Comparison of ENCODE assay signal across 14 cellular contexts in genomic region chr1:212485218-212485609, GRCh38. TPM values are rescaled to one million over a fixed set of nuclear protein-coding genes. Genes with fewer than 3 reads are reported as not detected.
DNase-seq lines count a peak whose midpoint lies in the region; TF ChIP-seq lines count a peak whose summit lies in the region.
"Had no signal": no experiment of that assay in that cellular context is flagged by ENCODE, and none has a peak within 500 bp of the region (broad histone marks: within the 10 kb centered on the region; RNA-seq: fewer than 3 reads in every experiment).

No MANE protein-coding gene starts in this region.

- H3K4me1 ChIP-seq in ACC112 (ENCODE audit: control insufficient read depth, insufficient read depth, low read length, unreplicated experiment) (peaks cover 63% of the 10 kb centered on the region), PC-9 (replicated peaks; ENCODE audit: insufficient read depth) (peaks cover 74% of the 10 kb centered on the region), mammary epithelial cell (ENCODE audit: insufficient read depth, low read length) (peaks cover 24% of the 10 kb centered on the region), osteoblast (ENCODE audit: insufficient read depth, low read length) (peaks cover 40% of the 10 kb centered on the region)

- dilution Hi-C loops in mammary epithelial cell (cut with HindIII; ENCODE audit: low sequenced_read_pairs): loop anchor here (5.0 kb wide), 2 partner anchors 72 to 122 kb away; partner anchors contain the start of gene ATF3

- TSS peak; percentile 17 for BruUV-seq in PC-9 (replicated peaks; lab: Mats Ljungman, UMichigan)
- no TSS peak for BruUV-seq in mammary epithelial cell (replicated peaks; lab: Mats Ljungman, UMichigan)

- peaks cover 53% of the 10 kb centered on the region for H3F3A ChIP-seq in PC-9 (ENCODE audit: insufficient read depth, low read depth)

- no peak for TF ChIP-seq CTCF in PC-9 (conservative IDR thresholded peaks at IDR 0.05)
- no peak for TF ChIP-seq CTCF in mammary epithelial cell (conservative IDR thresholded peaks at IDR 0.05 in 1 of 2, IDR thresholded peaks at IDR 0.05 in 1 of 2; ENCODE audit: extremely low read depth in 1 of 2, insufficient read depth in 1 of 2, low read depth in 1 of 2, low read length in 2 of 2)
- TF ChIP-seq CTCF in osteoblast (IDR thresholded peaks at IDR 0.05; ENCODE audit: extremely low read depth, low read depth, low read length): no peak

- H3K27me3 ChIP-seq in ACC112 (ENCODE audit: insufficient read depth, low read length) (no peaks in the 10 kb centered on the region), PC-9 (ENCODE audit: insufficient read depth, low read depth) (no peaks in the 10 kb centered on the region), mammary epithelial cell (ENCODE audit: insufficient read depth, low read length) (no peaks in the 10 kb centered on the region), osteoblast (ENCODE audit: insufficient read depth, low read length) (peaks cover 5% of the 10 kb centered on the region)
- H3K27me3 ChIP-seq: MG63 had no signal

- CTCF ChIA-PET in PC-9 (lab: Charles Lee) (interaction anchor here (0.7 kb wide), 1 partner anchor 29 kb away, joined by 3 read pairs; no protein-coding TSS in a partner anchor), mammary epithelial cell (lab: Charles Lee; ENCODE audit: low non-redundant PET) (no interaction called here)

- H3K79me2 ChIP-seq in ACC112 (ENCODE audit: control insufficient read depth, insufficient read depth, low read length, unreplicated experiment): no peaks in the 10 kb centered on the region
- no peaks in the 10 kb centered on the region for H3K79me2 ChIP-seq in PC-9 (ENCODE audit: low read depth)
- H3K79me2 ChIP-seq in mammary epithelial cell (ENCODE audit: insufficient read depth, low read length): no peaks in the 10 kb centered on the region
- H3K79me2 ChIP-seq in osteoblast (ENCODE audit: insufficient read depth, low read length): no peaks in the 10 kb centered on the region

- H3K9me3 ChIP-seq in PC-9 (ENCODE audit: insufficient read depth, low read depth) (no peaks in the 10 kb centered on the region), mammary epithelial cell (replicated peaks; ENCODE audit: insufficient read depth, low read length) (no peaks in the 10 kb centered on the region), osteoblast (ENCODE audit: low read depth, low read length) (no peaks in the 10 kb centered on the region)
- H3K9me3 ChIP-seq: MG63 had no signal

- H3K9me2 ChIP-seq in PC-9 (ENCODE audit: insufficient read depth): no peaks in the 10 kb centered on the region

- no peak overlapping the region for H2AFZ ChIP-seq in ACC112 (ENCODE audit: low read length, unreplicated experiment)
- no peak overlapping the region for H2AFZ ChIP-seq in PC-9
- H2AFZ ChIP-seq in mammary epithelial cell (ENCODE audit: low read depth, low read length): no peak overlapping the region
- H2AFZ ChIP-seq in osteoblast (ENCODE audit: low read length): no peak overlapping the region

- POLR2A ChIA-PET in PC-9 (lab: Charles Lee; ENCODE audit: unreplicated experiment): interaction anchor here (0.6 to 0.7 kb wide), 2 partner anchors 124 to 267 kb away, joined by 4 to 7 read pairs; no protein-coding TSS in a partner anchor

- peak overlapping the region; percentile 41 for H3K9ac ChIP-seq in mammary epithelial cell (ENCODE audit: insufficient read depth, low read length)

- H4K20me1 ChIP-seq in PC-9 (ENCODE audit: insufficient read depth) (no peaks in the 10 kb centered on the region), mammary epithelial cell (ENCODE audit: insufficient read depth, low read length) (no peaks in the 10 kb centered on the region), osteoblast (ENCODE audit: insufficient read depth, low read length) (no peaks in the 10 kb centered on the region)

- H3K4me3 ChIP-seq in ACC112 (ENCODE audit: low read depth, low read length): no peak overlapping the region
- no peak overlapping the region for H3K4me3 ChIP-seq in PC-9
- H3K4me3 ChIP-seq in mammary epithelial cell (replicated peaks in 1 of 3; ENCODE audit: insufficient read depth in 1 of 3, low read depth in 2 of 3, low read length in 3 of 3): no peak overlapping the region
- no peak overlapping the region for H3K4me3 ChIP-seq in osteoblast (ENCODE audit: insufficient read depth, low read length)
- H3K4me3 ChIP-seq: MG63 had no signal

- no peaks in the 10 kb centered on the region for H3K36me3 ChIP-seq in ACC112 (ENCODE audit: insufficient read depth, low read length)
- H3K36me3 ChIP-seq in PC-9 (ENCODE audit: low read depth): no peaks in the 10 kb centered on the region
- no peaks in the 10 kb centered on the region for H3K36me3 ChIP-seq in mammary epithelial cell (ENCODE audit: insufficient read depth, low read length)
- no peaks in the 10 kb centered on the region for H3K36me3 ChIP-seq in osteoblast (ENCODE audit: insufficient read depth, low read length)
- H3K36me3 ChIP-seq: MG63 had no signal

- in situ Hi-C loops in mammary epithelial cell (cut with MboI; ENCODE audit: low sequenced_read_pairs in 2 of 2): loop anchor here (5.0 to 25.0 kb wide), 4 partner anchors 72 to 502 kb away; partner anchors contain the start of gene ATF3 (in 1 of the 2)

- H3K4me2 ChIP-seq in PC-9 (peak overlapping the region; percentile 43), mammary epithelial cell (ENCODE audit: insufficient read depth, low read depth, low read length) (no peak overlapping the region), osteoblast (ENCODE audit: insufficient read depth, low read length) (peak overlapping the region; percentile 37)

- intact Hi-C loops in PC-9 (cut with micrococcal nuclease; ENCODE audit: unreplicated experiment) (no loop called here), mammary epithelial cell (cut with micrococcal nuclease) (no loop called here)

- DNase-seq in PC-9 (no peak), mammary epithelial cell (no peak), osteoblast (ENCODE audit: insufficient read length, low spot score, missing footprints) (no peak), Kasumi-1 (lab: John Stamatoyannopoulos, UW) (no peak), NCI-H1092 (lab: John Stamatoyannopoulos, UW) (no peak), NCI-H2029 treated with DMSO at 0.1 percent for 48 hours (lab: John Stamatoyannopoulos, UW) (no peak), HT-29 (ENCODE audit: low spot score) (no peak)
- DNase-seq: activated CD8-positive, alpha-beta memory T cell treated with anti-CD3 and anti-CD28 coated beads for 24 hours; activated naive CD4-positive, alpha-beta T cell; activated T-cell treated with anti-CD3 and anti-CD28 coated beads, Interleukin-2, amount 50 U/mL, for 24 hours; retina had no signal

- H3K27ac ChIP-seq in ACC112 (ENCODE audit: low read depth, low read length) (peak overlapping the region; percentile 95), PC-9 (peak overlapping the region; percentile 81), mammary epithelial cell (ENCODE audit: insufficient read depth, low read depth, low read length) (peak overlapping the region; percentile 88), osteoblast (ENCODE audit: low read depth, low read length) (peak overlapping the region; percentile 75)
- H3K27ac ChIP-seq: HL-60 had no signal

- 100% methylated on average over 5 of the region's 6 CpGs for WGBS in mammary epithelial cell (ENCODE audit: low coverage, missing lambda C conversion rate)

RNA-seq across cellular contexts. Expression of gene NENF, which starts 52.5 kb away (rescaled TPM):
- 71.8 and 85.9 TPM in 2 replicates for total RNA-seq in PC-9 (2021)
- total RNA-seq in mammary epithelial cell: 10 to 100 TPM; 35.5 to 46.2 TPM
- polyA plus RNA-seq in mammary epithelial cell: 37.5 TPM
- 8.3 TPM for polyA minus RNA-seq in mammary epithelial cell
- 33.7 and 35.4 TPM in 2 replicates for total RNA-seq in osteoblast
- 27.6 and 28.2 TPM in 2 replicates for total RNA-seq in HT-29 (2014; rRNA removed; shearing (Covaris generic))
